Comparison of ENCODE assay signal across 20 cellular contexts in genomic region chr4:1196421-1197183, GRCh38. TPM values are rescaled to one million over a fixed set of nuclear protein-coding genes. Genes with fewer than 3 reads are reported as not detected.
DNase-seq lines count a peak whose midpoint lies in the region; ATAC-seq lines count a peak whose summit lies in the region.
"Had no signal": no experiment of that assay in that cellular context is flagged by ENCODE, and none has a peak within 500 bp of the region (broad histone marks: within the 10 kb centered on the region; RNA-seq: fewer than 3 reads in every experiment).

No MANE protein-coding gene starts in this region.

- H3K9me3 ChIP-seq in BLaER1 treated with 17β-estradiol and CSF1 and Interleukin-3, amounts not matched to agents 10 nM and 100 nM (replicated peaks in 1 of 11): peaks cover 0 to 5% (median under 1%) of the 10 kb centered on the region in 11 experiments; a peak in 9 of 22 replicates
- H3K9me3 ChIP-seq: BE2C, pancreas, thoracic aorta had no signal

- intact Hi-C loops in activated T-helper 2 cell treated with anti-CD3 and anti-CD28 coated beads, Interferon-gamma antibody, Interleukin-2, Interleukin-4, amounts not matched to agents 10 μg/mL and 5 μg/mL and 100 μg/mL, durations not matched to agents 14 hours and 24 hours and 36 hours (cut with micrococcal nuclease): no loop called here

- peaks cover 4 to 42% (median 20%) of the 10 kb centered on the region in 11 experiments; a peak in 16 of 22 replicates for H3K27me3 ChIP-seq in BLaER1 treated with 17β-estradiol and CSF1 and Interleukin-3, amounts not matched to agents 10 nM and 100 nM
- H3K27me3 ChIP-seq: BE2C, pancreas had no signal

- H3K4me1 ChIP-seq in BLaER1 treated with 17β-estradiol and CSF1 and Interleukin-3, amounts not matched to agents 10 nM and 100 nM: peaks cover 28 to 73% (median 55%) of the 10 kb centered on the region in 10 experiments
- H3K4me1 ChIP-seq: BE2C had no signal

- H3K4me3 ChIP-seq in BLaER1 treated with 17β-estradiol and CSF1 and Interleukin-3, amounts not matched to agents 10 nM and 100 nM: no peak overlapping the region
- H3K4me3 ChIP-seq: pancreas, thoracic aorta had no signal

- peak overlapping the region in 1 of 11 experiments; percentile 22; a peak in 2 of 22 replicates for H3K9ac ChIP-seq in BLaER1 treated with 17β-estradiol and CSF1 and Interleukin-3, amounts not matched to agents 10 nM and 100 nM

- peak overlapping the region in 8 of 11 experiments; percentile 37 to 63 (median 48); a peak in 18 of 22 replicates for H3K4me2 ChIP-seq in BLaER1 treated with 17β-estradiol and CSF1 and Interleukin-3, amounts not matched to agents 10 nM and 100 nM

- H3K36me3 ChIP-seq in BLaER1 treated with 17β-estradiol and CSF1 and Interleukin-3, amounts not matched to agents 10 nM and 100 nM: peaks cover 0 to 26% (median 0%) of the 10 kb centered on the region in 11 experiments; a peak in 5 of 22 replicates
- H3K36me3 ChIP-seq: BE2C, pancreas, thoracic aorta had no signal

- peaks cover 0 to 29% (median 11%) of the 10 kb centered on the region in 11 experiments; a peak in 8 of 22 replicates for H4K20me1 ChIP-seq in BLaER1 treated with 17β-estradiol and CSF1 and Interleukin-3, amounts not matched to agents 10 nM and 100 nM

- H3K27ac Mint-ChIP-seq in activated T-helper 2 cell treated with anti-CD3 and anti-CD28 coated beads, Interferon-gamma antibody, Interleukin-2, Interleukin-4, amounts not matched to agents 10 μg/mL and 5 μg/mL and 100 μg/mL, durations not matched to agents 14 hours and 24 hours and 36 hours: peak overlapping the region; percentile 12
- no peak overlapping the region for H3K27ac Mint-ChIP-seq in natural killer cell treated with Interleukin-12 subunit alpha and Interleukin-12 subunit beta and Interleukin-15 and Interleukin-18, amount 100 ng/mL, for 72 hours
- H3K27ac Mint-ChIP-seq: activated CD8-positive, alpha-beta T cell treated with anti-CD3 and anti-CD28 coated beads for 36 hours; activated T-helper 17 cell treated with anti-CD3 and anti-CD28 coated beads, Interleukin-2, amount 50 U/mL, for 72 hours had no signal

- H3K36me3 Mint-ChIP-seq in activated T-helper 2 cell treated with anti-CD3 and anti-CD28 coated beads, Interferon-gamma antibody, Interleukin-2, Interleukin-4, amounts not matched to agents 10 μg/mL and 5 μg/mL and 100 μg/mL, durations not matched to agents 14 hours and 24 hours and 36 hours (ENCODE audit: low read depth): peaks cover 25% of the 10 kb centered on the region
- H3K36me3 Mint-ChIP-seq in natural killer cell treated with Interleukin-12 subunit alpha and Interleukin-12 subunit beta and Interleukin-15 and Interleukin-18, amount 100 ng/mL, for 72 hours: no peaks in the 10 kb centered on the region

- DNase-seq in AG20443 (ENCODE audit: low spot score) (peak; percentile 3), COR-L47 (lab: John Stamatoyannopoulos, UW) (no peak)
- no peak for DNase-seq in activated T-helper 2 cell treated with anti-CD3 and anti-CD28 coated beads, Interferon-gamma antibody, Interleukin-2, Interleukin-4, amounts not matched to agents 10 μg/mL and 5 μg/mL and 100 μg/mL, durations not matched to agents 14 hours and 24 hours and 36 hours (ENCODE audit: low spot score)
- DNase-seq in natural killer cell treated with Interleukin-12 subunit alpha and Interleukin-12 subunit beta and Interleukin-15 and Interleukin-18, amount 100 ng/mL, for 72 hours (ENCODE audit: low spot score): peak; percentile 49
- DNase-seq: activated CD8-positive, alpha-beta T cell treated with anti-CD3 and anti-CD28 coated beads for 36 hours; amniotic stem cell; BE2C; central memory CD4-positive, alpha-beta T cell; Karpas-422; left colon; NCI-H1417; NCI-H2171; NCI-H748 treated with DMSO at 0.1 percent for 48 hours; stimulated activated CD4-positive, alpha-beta T cell treated with anti-CD3 and anti-CD28 coated beads, Interleukin-2, amount 100 ng/mL, for 48 hours had no signal

- no peak overlapping the region for H3K27ac ChIP-seq in BLaER1 treated with 17β-estradiol and CSF1 and Interleukin-3, amounts not matched to agents 10 nM and 100 nM
- H3K27ac ChIP-seq: pancreas, thoracic aorta had no signal

- peak overlapping the region; percentile 8 for H3K4me3 Mint-ChIP-seq in activated T-helper 2 cell treated with anti-CD3 and anti-CD28 coated beads, Interferon-gamma antibody, Interleukin-2, Interleukin-4, amounts not matched to agents 10 μg/mL and 5 μg/mL and 100 μg/mL, durations not matched to agents 14 hours and 24 hours and 36 hours (ENCODE audit: low read depth)
- H3K4me3 Mint-ChIP-seq in natural killer cell treated with Interleukin-12 subunit alpha and Interleukin-12 subunit beta and Interleukin-15 and Interleukin-18, amount 100 ng/mL, for 72 hours: no peak overlapping the region
- H3K4me3 Mint-ChIP-seq: activated CD8-positive, alpha-beta T cell treated with anti-CD3 and anti-CD28 coated beads for 36 hours; activated T-helper 17 cell treated with anti-CD3 and anti-CD28 coated beads, Interleukin-2, amount 50 U/mL, for 72 hours had no signal

- ATAC-seq in natural killer cell treated with Interleukin-12 subunit alpha and Interleukin-12 subunit beta and Interleukin-15 and Interleukin-18, amount 100 ng/mL, for 72 hours: no peak
- ATAC-seq in GM18858 (IDR thresholded peaks at IDR 0.05; ENCODE audit: unreplicated experiment): no peak
- no peak for ATAC-seq in HG03460 (IDR thresholded peaks at IDR 0.05; ENCODE audit: unreplicated experiment)
- ATAC-seq: activated CD8-positive, alpha-beta T cell treated with anti-CD3 and anti-CD28 coated beads for 36 hours; activated T-helper 17 cell treated with anti-CD3 and anti-CD28 coated beads, Interleukin-2, amount 50 U/mL, for 72 hours; left colon; pancreas had no signal

- no peaks in the 10 kb centered on the region for H3K9me3 Mint-ChIP-seq in activated T-helper 2 cell treated with anti-CD3 and anti-CD28 coated beads, Interferon-gamma antibody, Interleukin-2, Interleukin-4, amounts not matched to agents 10 μg/mL and 5 μg/mL and 100 μg/mL, durations not matched to agents 14 hours and 24 hours and 36 hours
- H3K9me3 Mint-ChIP-seq in natural killer cell treated with Interleukin-12 subunit alpha and Interleukin-12 subunit beta and Interleukin-15 and Interleukin-18, amount 100 ng/mL, for 72 hours: no peaks in the 10 kb centered on the region
- H3K9me3 Mint-ChIP-seq: activated CD8-positive, alpha-beta T cell treated with anti-CD3 and anti-CD28 coated beads for 36 hours; activated T-helper 17 cell treated with anti-CD3 and anti-CD28 coated beads, Interleukin-2, amount 50 U/mL, for 72 hours had no signal

- H3K27me3 Mint-ChIP-seq in activated T-helper 2 cell treated with anti-CD3 and anti-CD28 coated beads, Interferon-gamma antibody, Interleukin-2, Interleukin-4, amounts not matched to agents 10 μg/mL and 5 μg/mL and 100 μg/mL, durations not matched to agents 14 hours and 24 hours and 36 hours (ENCODE audit: low read depth): no peaks in the 10 kb centered on the region
- H3K27me3 Mint-ChIP-seq in natural killer cell treated with Interleukin-12 subunit alpha and Interleukin-12 subunit beta and Interleukin-15 and Interleukin-18, amount 100 ng/mL, for 72 hours: no peaks in the 10 kb centered on the region
- H3K27me3 Mint-ChIP-seq: activated CD8-positive, alpha-beta T cell treated with anti-CD3 and anti-CD28 coated beads for 36 hours; activated T-helper 17 cell treated with anti-CD3 and anti-CD28 coated beads, Interleukin-2, amount 50 U/mL, for 72 hours had no signal

- H3K4me1 Mint-ChIP-seq in activated T-helper 2 cell treated with anti-CD3 and anti-CD28 coated beads, Interferon-gamma antibody, Interleukin-2, Interleukin-4, amounts not matched to agents 10 μg/mL and 5 μg/mL and 100 μg/mL, durations not matched to agents 14 hours and 24 hours and 36 hours (ENCODE audit: low read depth): peaks cover 18% of the 10 kb centered on the region
- peaks cover 24 to 29% of the 10 kb centered on the region in 2 donors for H3K4me1 Mint-ChIP-seq in natural killer cell treated with Interleukin-12 subunit alpha and Interleukin-12 subunit beta and Interleukin-15 and Interleukin-18, amount 100 ng/mL, for 72 hours (ENCODE audit: low read depth in 2 of 2)

RNA-seq across cellular contexts. Expression of gene SPON2, which starts 24.2 kb away (rescaled TPM):
- 26.1 and 26.7 TPM in 2 replicates for total RNA-seq in activated T-helper 2 cell treated with anti-CD3 and anti-CD28 coated beads, Interferon-gamma antibody, Interleukin-2, Interleukin-4, amounts not matched to agents 10 μg/mL and 5 μg/mL and 100 μg/mL, durations not matched to agents 14 hours and 24 hours and 36 hours
- total RNA-seq in natural killer cell treated with Interleukin-12 subunit alpha and Interleukin-12 subunit beta and Interleukin-15 and Interleukin-18, amount 100 ng/mL, for 72 hours: 10 to 100 TPM in 1 of 2 donors, 1 to 10 TPM in 1; 1.5 to 13.6 TPM

RNA-seq across cellular contexts. Expression of gene CTBP1, which starts 52.3 kb away (rescaled TPM):
- total RNA-seq in activated T-helper 2 cell treated with anti-CD3 and anti-CD28 coated beads, Interferon-gamma antibody, Interleukin-2, Interleukin-4, amounts not matched to agents 10 μg/mL and 5 μg/mL and 100 μg/mL, durations not matched to agents 14 hours and 24 hours and 36 hours: 194 and 195 TPM in 2 replicates
- total RNA-seq in natural killer cell treated with Interleukin-12 subunit alpha and Interleukin-12 subunit beta and Interleukin-15 and Interleukin-18, amount 100 ng/mL, for 72 hours: 100 to 1,000 TPM; 109 to 245 TPM

Comparison
In these comparisons a context has a peak if more than half of its experiments do, and no peak if none do; other contexts are left out.
1. DNase-seq: peak in AG20443 (single experiment) and natural killer cell treated with Interleukin-12 subunit alpha and Interleukin-12 subunit beta and Interleukin-15 and Interleukin-18, amount 100 ng/mL, for 72 hours (single experiment); none in activated T-helper 2 cell treated with anti-CD3 and anti-CD28 coated beads, Interferon-gamma antibody, Interleukin-2, Interleukin-4, amounts not matched to agents 10 μg/mL and 5 μg/mL and 100 μg/mL, durations not matched to agents 14 hours and 24 hours and 36 hours (single experiment) and COR-L47 (single experiment).